Comparison of ENCODE assay signal across 1 cellular context in genomic region chr2:120899373-120899772, GRCh38.
TF ChIP-seq lines count a peak whose summit lies in the region.

No MANE protein-coding gene starts in this region.

TF ChIP-seq in K562, 482 proteins besides CTCF, POLR2A, EP300 and RAD21 (continued from another document):
- TF ChIP-seq ARHGAP35 (IDR thresholded peaks at IDR 0.05; ENCODE audit: partially characterized antibody) = no peak
- no peak for TF ChIP-seq HNRNPK (IDR thresholded peaks at IDR 0.05; ENCODE audit: low read depth, low read length, poor library complexity, severe bottlenecking)
